ENCODE assay signal across 8 cellular contexts in the genomic region with DNA sequence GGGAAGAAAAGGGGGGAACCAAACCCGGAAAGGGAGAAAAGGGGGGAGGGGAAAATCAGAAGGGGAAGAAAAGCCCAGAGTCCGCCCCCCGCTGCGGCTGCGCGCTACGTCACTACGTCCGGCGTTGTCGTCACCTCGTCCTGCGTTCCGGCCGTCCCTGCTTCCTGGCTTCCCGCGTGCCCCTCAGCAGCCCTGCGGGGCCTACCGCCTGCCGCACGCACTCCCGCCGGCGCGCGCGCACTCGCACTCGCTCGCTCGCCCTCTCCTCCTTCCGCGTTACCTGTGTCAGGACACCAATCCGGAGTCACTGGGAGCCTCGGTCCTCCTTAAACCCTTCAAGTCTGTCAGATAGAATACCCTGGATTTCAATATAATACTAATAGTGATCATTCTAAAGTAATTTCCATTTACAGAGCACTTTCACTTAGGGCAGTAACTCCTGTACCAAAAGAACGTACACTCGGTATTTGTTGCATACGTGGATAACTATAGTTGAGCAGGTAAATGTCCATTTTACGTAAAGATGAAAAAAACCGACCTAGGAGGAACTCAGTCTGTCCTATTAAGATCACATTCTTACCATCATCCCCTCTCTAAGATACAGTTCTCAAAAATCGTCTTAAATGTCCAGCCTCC. TPM values are rescaled to one million over a fixed set of nuclear protein-coding genes. Genes with fewer than 3 reads are reported as not detected.
DNase-seq lines count a peak whose midpoint lies in the region; ATAC-seq, FAIRE-seq and TF ChIP-seq lines count a peak whose summit lies in the region.

R3HDM2 (minus strand) TSS at position 113 of the 636 bp plus-strand sequence. CDS start 120,615 bp downstream, outside the sequence.

- TF ChIP-seq POLR2A in GM12891 (IDR thresholded peaks at IDR 0.05; ENCODE audit: low read depth, low read length) (peak; percentile 93), ovary (IDR thresholded peaks at IDR 0.05) (peak; percentile 95)

- H3K27me3 ChIP-seq in ovary = no peaks in the 10 kb centered on the region
- H3K27me3 ChIP-seq in thymus (ENCODE audit: control insufficient read depth, insufficient read depth) = no peaks in the 10 kb centered on the region

- no peak for TF ChIP-seq CTCF in ovary (IDR thresholded peaks at IDR 0.05)

- ATAC-seq in HG02798 (IDR thresholded peaks at IDR 0.05; ENCODE audit: poor library complexity, unreplicated experiment) (peak; percentile 96), Right ventricle myocardium inferior (peak; percentile 98)

- H3K9me3 ChIP-seq in ovary = no peaks in the 10 kb centered on the region
- no peaks in the 10 kb centered on the region for H3K9me3 ChIP-seq in thymus (ENCODE audit: control insufficient read depth)

- H3K36me3 ChIP-seq in ovary (no peaks in the 10 kb centered on the region), thymus (ENCODE audit: control insufficient read depth, insufficient read depth) (peaks cover 3% of the 10 kb centered on the region)

- FAIRE-seq in GM12891 (lab: Jason Lieb, UNC) = peak; percentile 98

- peak; percentile 22 for TF ChIP-seq EP300 in ovary (IDR thresholded peaks at IDR 0.05)

- DNase-seq in GM12891 (ENCODE audit: insufficient read length, low spot score) (peak; percentile 93), NCI-H1417 treated with DMSO at 0.1 percent for 48 hours (lab: John Stamatoyannopoulos, UW) (peak; percentile 95), SW 1271 (lab: John Stamatoyannopoulos, UW) (peak; percentile 79 to 93), Right ventricle myocardium inferior (ENCODE audit: missing footprints) (peak; percentile 96), ovary (peak; percentile 95 to 98 (median 96))
- peak; percentile 90 for DNase-seq in activated naive CD8-positive, alpha-beta T cell treated with anti-CD3 and anti-CD28 coated beads, Interleukin-2, amount 50 U/mL, for 16 hours (ENCODE audit: low read depth, low spot score)

- intact Hi-C loops in Right ventricle myocardium inferior (cut with DNase I) (no loop called here), ovary (cut with DNase I) (loop anchor here in 1 of 4 donors (1.0 kb wide), 1 partner anchor 205 kb away; no protein-coding TSS in a partner anchor)

- WGBS in ovary, 3 donors = 1% methylated on average over 41 of the region's 41 CpGs
- 2% methylated on average over 41 of the region's 41 CpGs for WGBS in thymus

- H3K4me3 ChIP-seq in ovary = peak within 1 kb of the TSS; percentile 66
- H3K4me3 ChIP-seq in thymus (ENCODE audit: low read length) = peak within 1 kb of the TSS; percentile 96

- H3K4me1 ChIP-seq in ovary (ENCODE audit: insufficient read depth) = peaks cover 3% of the 10 kb centered on the region
- peaks cover 5% of the 10 kb centered on the region for H3K4me1 ChIP-seq in thymus (ENCODE audit: control insufficient read depth, insufficient read depth, low read length)

- H3K27ac ChIP-seq in ovary = peak within 1 kb of the TSS; percentile 89 to 96
- peak within 1 kb of the TSS; percentile 92 for H3K27ac ChIP-seq in thymus (ENCODE audit: low read depth)

TF ChIP-seq in GM12891, 5 proteins besides CTCF, POLR2A, EP300 and RAD21:
- peak; percentile 44 for TF ChIP-seq PAX5 (IDR thresholded peaks at IDR 0.05; ENCODE audit: insufficient read depth, low read length, severe bottlenecking)
- 0 out of 2 replicates have a peak, but pooled peaks have one; percentile 5 for TF ChIP-seq SPI1 (IDR thresholded peaks at IDR 0.05; ENCODE audit: low read depth, low read length)
- TF ChIP-seq TAF1 (IDR thresholded peaks at IDR 0.05; ENCODE audit: low read depth, low read length) = peak; percentile 78
- TF ChIP-seq POU2F2 (IDR thresholded peaks at IDR 0.05; ENCODE audit: low read depth, low read length) = peak; percentile 69
- TF ChIP-seq POLR2AphosphoS5 (IDR thresholded peaks at IDR 0.05; ENCODE audit: low read depth, low read length) = peak; percentile 94

RNA-seq across cellular contexts. Expression of gene R3HDM2, which starts in this region (rescaled TPM):
- polyA plus RNA-seq in GM12891 (2012; ENCODE audit: low read depth, missing spikeins) = 13.3 TPM
- total RNA-seq in Right ventricle myocardium inferior = 56.7 TPM
- 10 to 100 TPM; 24.3 to 81.4 (median 65.6) TPM for total RNA-seq in ovary
- 10 to 100 TPM; 33.5 to 66.9 TPM for polyA plus RNA-seq in ovary
- polyA plus RNA-seq in thymus = 22.4 TPM

Comparison
In these comparisons a context has a peak if more than half of its experiments do, and no peak if none do; other contexts are left out.
1. Peak in every context shown above with its lines: DNase-seq, ATAC-seq, H3K4me3 ChIP-seq and H3K27ac ChIP-seq.